ENCODE assay signal across 8 cellular contexts in genomic region chr4:88523325-88524129, GRCh38. TPM values are rescaled to one million over a fixed set of nuclear protein-coding genes. Genes with fewer than 3 reads are reported as not detected.
A peak's percentile ranks its signal among the peaks of the same experiment; 100 is the strongest.
DNase-seq lines count a peak whose midpoint lies in the region; ATAC-seq and TF ChIP-seq lines count a peak whose summit lies in the region.

Gene PYURF (minus strand): TSS chr4:88523776. CDS start chr4:88523700, 76 bp downstream.

- H3K4me3 Mint-ChIP-seq in CD4-positive, alpha-beta T cell: peak within 1 kb of the TSS; percentile 97
- H3K4me3 Mint-ChIP-seq in activated CD4-positive, alpha-beta memory T cell treated with anti-CD3 and anti-CD28 coated beads, Interleukin-2, amount 10 ng/mL, durations not matched to agents 7 days and 5 days: peak within 1 kb of the TSS; percentile 83

- H3K36me3 ChIP-seq in duodenal mucosa (ENCODE audit: control insufficient read depth in 1 of 2, insufficient read depth in 2 of 2, low read length in 2 of 2): peaks cover 8 to 11% of the 10 kb centered on the region in 2 donors

- H3K27ac Mint-ChIP-seq in CD4-positive, alpha-beta T cell: peak within 1 kb of the TSS; percentile 88
- H3K27ac Mint-ChIP-seq in activated CD4-positive, alpha-beta memory T cell treated with anti-CD3 and anti-CD28 coated beads, Interleukin-2, amount 10 ng/mL, durations not matched to agents 7 days and 5 days: peak within 1 kb of the TSS; percentile 53

- intact Hi-C loops in CD4-positive, alpha-beta T cell (cut with DNase I, micrococcal nuclease): loop anchor here (5.0 to 10.0 kb wide), 5 partner anchors 66 to 589 kb away; partner anchors contain the start of genes HERC3 (in 1 of the 2), HERC5 (in 1 of the 2), PPM1K (in 1 of the 2) and TIGD2 (in 1 of the 2)
- intact Hi-C loops in lower leg skin (cut with DNase I; ENCODE audit: low total_unique reads): no loop called here

- no peaks in the 10 kb centered on the region for H3K9me3 Mint-ChIP-seq in CD4-positive, alpha-beta T cell
- H3K9me3 Mint-ChIP-seq in activated CD4-positive, alpha-beta memory T cell treated with anti-CD3 and anti-CD28 coated beads, Interleukin-2, amount 10 ng/mL, durations not matched to agents 7 days and 5 days: no peaks in the 10 kb centered on the region

- TF ChIP-seq POLR2A in lower leg skin (IDR thresholded peaks at IDR 0.05): no peak

- peak within 1 kb of the TSS; percentile 84 to 88 for H3K9ac ChIP-seq in duodenal mucosa (ENCODE audit: low read depth in 1 of 2, low read length in 2 of 2)

- peak; percentile 36 to 75 (median 62) for DNase-seq in CD4-positive, alpha-beta T cell
- DNase-seq in NCI-H82 (lab: John Stamatoyannopoulos, UW) (peak; percentile 95), lower leg skin (ENCODE audit: low spot score in 2 of 2) (peak; percentile 94 to 99)
- DNase-seq in activated CD4-positive, alpha-beta memory T cell treated with anti-CD3 and anti-CD28 coated beads, Interleukin-2, amount 10 ng/mL, durations not matched to agents 7 days and 5 days: peak; percentile 79
- DNase-seq in stimulated activated CD4-positive, alpha-beta T cell treated with anti-CD3 and anti-CD28 coated beads, Interleukin-4, amount 100 ng/mL, for 48 hours (ENCODE audit: low read depth in 2 of 2): peak; percentile 73 to 87

- peak within 1 kb of the TSS; percentile 85 to 86 for H3K4me3 ChIP-seq in duodenal mucosa (ENCODE audit: low read depth in 1 of 2, low read length in 2 of 2)
- peak within 1 kb of the TSS; percentile 86 for H3K4me3 ChIP-seq in lower leg skin (ENCODE audit: low read depth, poor library complexity, severe bottlenecking)

- POLR2A ChIA-PET in CD4-positive, alpha-beta T cell (lab: Charles Lee): interaction anchor here (0.7 to 4.4 kb wide), 6 partner anchors 66 to 240 kb away, joined by 3 to 31 read pairs (median 4); partner anchors contain the start of genes HERC5 and PPM1K
- POLR2A ChIA-PET in activated CD4-positive, alpha-beta memory T cell treated with anti-CD3 and anti-CD28 coated beads, Interleukin-2, amount 10 ng/mL, durations not matched to agents 7 days and 5 days (lab: Charles Lee): interaction anchor here (1.0 to 3.0 kb wide), 6 partner anchors 10 to 239 kb away, joined by 3 to 16 read pairs (median 5); partner anchors contain the start of genes HERC6 and PPM1K

- ATAC-seq in CD4-positive, alpha-beta T cell (ENCODE audit: poor library complexity): peak; percentile 67
- peak; percentile 81 for ATAC-seq in GM19452 (IDR thresholded peaks at IDR 0.05; ENCODE audit: unreplicated experiment)
- peak; percentile 59 for ATAC-seq in HG03575 (IDR thresholded peaks at IDR 0.05; ENCODE audit: extremely low read depth, insufficient number of reproducible peaks, low FRiP score, unreplicated experiment)

- peak within 1 kb of the TSS; percentile 42 for H3K27ac ChIP-seq in CD4-positive, alpha-beta T cell (ENCODE audit: low read depth, low read length)
- peak within 1 kb of the TSS; percentile 82 for H3K27ac ChIP-seq in duodenal mucosa (ENCODE audit: low read depth, low read length)

- no peaks in the 10 kb centered on the region for H3K27me3 Mint-ChIP-seq in CD4-positive, alpha-beta T cell
- H3K27me3 Mint-ChIP-seq in activated CD4-positive, alpha-beta memory T cell treated with anti-CD3 and anti-CD28 coated beads, Interleukin-2, amount 10 ng/mL, durations not matched to agents 7 days and 5 days: no peaks in the 10 kb centered on the region

- WGBS in lower leg skin, 2 donors: 0% methylated on average over 14 to 19 of the region's 68 CpGs

- H3K4me1 ChIP-seq in duodenal mucosa (ENCODE audit: control insufficient read depth in 1 of 2, insufficient read depth in 2 of 2, low read length in 2 of 2): peaks cover 22 to 24% of the 10 kb centered on the region in 2 donors

- CTCF ChIA-PET in CD4-positive, alpha-beta T cell (lab: Charles Lee): interaction anchor here (1.3 to 4.2 kb wide), 3 partner anchors 16 to 304 kb away, joined by 3 to 18 read pairs (median 3); no protein-coding TSS in a partner anchor
- CTCF ChIA-PET in activated CD4-positive, alpha-beta memory T cell treated with anti-CD3 and anti-CD28 coated beads, Interleukin-2, amount 10 ng/mL, durations not matched to agents 7 days and 5 days (lab: Charles Lee): interaction anchor here (0.7 to 2.6 kb wide), 8 partner anchors 8 to 500 kb away, joined by 3 to 10 read pairs (median 4); no protein-coding TSS in a partner anchor

- H3K4me1 Mint-ChIP-seq in CD4-positive, alpha-beta T cell (ENCODE audit: low read depth): peaks cover 58% of the 10 kb centered on the region
- peaks cover 45% of the 10 kb centered on the region for H3K4me1 Mint-ChIP-seq in activated CD4-positive, alpha-beta memory T cell treated with anti-CD3 and anti-CD28 coated beads, Interleukin-2, amount 10 ng/mL, durations not matched to agents 7 days and 5 days

- no peak for TF ChIP-seq CTCF in CD4-positive, alpha-beta T cell (IDR thresholded peaks at IDR 0.05)
- TF ChIP-seq CTCF in lower leg skin (IDR thresholded peaks at IDR 0.05): no peak

- no peaks in the 10 kb centered on the region for H3K9me3 ChIP-seq in CD4-positive, alpha-beta T cell (ENCODE audit: control insufficient read depth, low read length)
- H3K9me3 ChIP-seq in duodenal mucosa (ENCODE audit: control insufficient read depth in 1 of 2, low read length in 2 of 2): no peaks in the 10 kb centered on the region

- H3K27me3 ChIP-seq in CD4-positive, alpha-beta T cell (ENCODE audit: control insufficient read depth, insufficient read depth, low read length): no peaks in the 10 kb centered on the region
- no peaks in the 10 kb centered on the region for H3K27me3 ChIP-seq in duodenal mucosa (ENCODE audit: control insufficient read depth in 1 of 2, insufficient read depth in 2 of 2, low read length in 2 of 2)

- peaks cover 24% of the 10 kb centered on the region for H3K36me3 Mint-ChIP-seq in CD4-positive, alpha-beta T cell (ENCODE audit: low read depth)
- H3K36me3 Mint-ChIP-seq in activated CD4-positive, alpha-beta memory T cell treated with anti-CD3 and anti-CD28 coated beads, Interleukin-2, amount 10 ng/mL, durations not matched to agents 7 days and 5 days (ENCODE audit: low read depth): peaks cover 17% of the 10 kb centered on the region

RNA-seq across cellular contexts. Expression of gene PYURF, which starts in this region (rescaled TPM):
- total RNA-seq in CD4-positive, alpha-beta T cell: 10 to 100 TPM; 25.3 to 26.8 TPM
- total RNA-seq in activated CD4-positive, alpha-beta memory T cell treated with anti-CD3 and anti-CD28 coated beads, Interleukin-2, amount 10 ng/mL, durations not matched to agents 7 days and 5 days: 10 to 100 TPM; 50.8 to 52.1 TPM
- total RNA-seq in lower leg skin: 100 to 1,000 TPM in 1 of 4 donors, 10 to 100 TPM in 3; 83.8 to 110 (median 85.7) TPM

Comparison
In these comparisons a context has a peak if more than half of its experiments do, and no peak if none do; other contexts are left out.
1. Peak in every context shown above with its lines: DNase-seq, ATAC-seq, H3K4me3 ChIP-seq and H3K27ac ChIP-seq.